Comparison of ENCODE assay signal across 3 cellular contexts in genomic region chr3:72050771-72051170, GRCh38.
TF ChIP-seq lines count a peak whose summit lies in the region.

No MANE protein-coding gene starts in this region.

TF ChIP-seq in HepG2, 621 proteins besides CTCF, POLR2A, EP300 and RAD21:
- TF ChIP-seq MTF1 (CRISPR knock-in tag; IDR thresholded peaks at IDR 0.05), result no peak
- no peak for TF ChIP-seq ZKSCAN1 (IDR thresholded peaks at IDR 0.05; ENCODE audit: low read length)
- peak; percentile 44; the same call in 1 of the 2 replicates for TF ChIP-seq MNT (IDR thresholded peaks at IDR 0.05)
TF ChIP-seq in HepG2: peak in this region for 1.

TF ChIP-seq in K562, 482 proteins besides CTCF, POLR2A, EP300 and RAD21:
- TF ChIP-seq RBM25 (IDR thresholded peaks at IDR 0.05; ENCODE audit: low read depth, low read length, severe bottlenecking) (peak; percentile 7), USF2 (CRISPR knock-in tag; IDR thresholded peaks at IDR 0.05) (0 out of 2 replicates have a peak, but pooled peaks have one; percentile 21), L3MBTL2 (IDR thresholded peaks at IDR 0.05) (peak; percentile 83), ILF3 (IDR thresholded peaks at IDR 0.05; ENCODE audit: borderline replicate concordance) (no peak), BHLHE40 (IDR thresholded peaks at IDR 0.05; ENCODE audit: low read length) (peak; percentile 77), MGA (IDR thresholded peaks at IDR 0.05) (peak; percentile 71), CBX2 (IDR thresholded peaks at IDR 0.05; ENCODE audit: insufficient read depth, low read length, poor library complexity, severe bottlenecking) (no peak), ZNF239 (CRISPR knock-in tag; IDR thresholded peaks at IDR 0.05) (no peak)

TF ChIP-seq in H1, 55 proteins besides CTCF, POLR2A, EP300 and RAD21:
- TF ChIP-seq SUZ12 (IDR thresholded peaks at IDR 0.05; ENCODE audit: low read length) (no peak), BCL11A (IDR thresholded peaks at IDR 0.05; ENCODE audit: low read depth in 2 of 2, low read length in 2 of 2) (no peak), SIX5 (IDR thresholded peaks at IDR 0.05; ENCODE audit: low read depth, low read length) (no peak), CEBPB (IDR thresholded peaks at IDR 0.05; ENCODE audit: low read depth, low read length) (no peak), MAX (IDR thresholded peaks at IDR 0.05) (no peak), SAP30 (IDR thresholded peaks at IDR 0.05; ENCODE audit: insufficient read depth, insufficient replicate concordance, low read length) (no peak), CBX5 (IDR thresholded peaks at IDR 0.05; ENCODE audit: low read depth, low read length) (no peak)
